10 cellular contexts compared by ENCODE assay signal in genomic region chr5:79686799-79687198, GRCh38.
"Had no signal": no experiment of that assay in that cellular context is flagged by ENCODE, and none has a peak within 500 bp of the region (broad histone marks: within the 10 kb centered on the region; RNA-seq: fewer than 3 reads in every experiment).

No MANE protein-coding gene starts in this region.

- H3K27me3 ChIP-seq: gastrocnemius medialis, heart right ventricle, spleen had no signal

- H3K9me3 ChIP-seq: gastrocnemius medialis, heart right ventricle, lower lobe of right lung had no signal

- H3K4me1 ChIP-seq: gastrocnemius medialis, spleen had no signal

- ATAC-seq: activated naive CD4-positive, alpha-beta T cell treated with anti-CD3 and anti-CD28 coated beads, Interleukin-2, amount 50 U/mL, for 72 hours; gastrocnemius medialis; heart right ventricle; left colon; lower lobe of right lung; sciatic nerve had no signal

- DNase-seq: activated effector memory CD4-positive, alpha-beta T cell treated with Interleukin-2 at 50 U/mL for 16 hours; effector memory CD4-positive, alpha-beta T cell; gastrocnemius medialis; heart right ventricle; left colon; lower lobe of right lung; midbrain; spleen had no signal

- H3K27ac ChIP-seq: heart right ventricle, lower lobe of right lung, spleen had no signal

- H3K4me3 ChIP-seq: gastrocnemius medialis, heart right ventricle, lower lobe of right lung, spleen had no signal
